Comparison of ENCODE assay signal across 23 cellular contexts in the genomic region with DNA sequence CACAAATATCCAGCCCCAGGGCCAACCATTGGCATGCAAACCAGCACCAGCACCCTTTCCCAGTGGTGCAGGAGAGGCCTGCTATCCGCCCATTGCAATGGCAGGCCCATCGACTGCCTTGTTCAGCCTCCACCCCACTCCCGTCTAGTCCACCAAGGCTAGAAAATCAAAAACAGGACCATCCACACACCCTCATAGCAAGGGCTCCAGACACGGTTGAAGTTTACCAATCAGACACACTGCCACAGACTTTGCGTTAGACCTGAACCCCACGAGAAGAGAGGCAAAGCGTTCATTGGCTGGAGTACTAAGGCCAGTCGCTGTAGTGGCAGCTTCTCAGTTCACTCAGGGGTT.
"Had no signal": no experiment of that assay in that cellular context is flagged by ENCODE, and none has a peak within 500 bp of the region (broad histone marks: within the 10 kb centered on the region; RNA-seq: fewer than 3 reads in every experiment).

No MANE protein-coding gene starts in this region.

- H3K9me3 Mint-ChIP-seq: mesothelial cell of epicardium; natural killer cell treated with Interleukin-12 subunit alpha and Interleukin-12 subunit beta and Interleukin-15 and Interleukin-18, amount 100 ng/mL, for 72 hours; stimulated activated effector memory CD8-positive, alpha-beta T cell treated with anti-CD3 and anti-CD28 coated beads, Interleukin-12 subunit alpha, Interleukin-12 subunit beta, amount 100 ng/mL, for 72 hours had no signal

- H3K27ac Mint-ChIP-seq: effector memory CD8-positive, alpha-beta T cell; mesothelial cell of epicardium; natural killer cell treated with Interleukin-12 subunit alpha and Interleukin-12 subunit beta and Interleukin-15 and Interleukin-18, amount 100 ng/mL, for 72 hours; progenitor cell of endocrine pancreas; stimulated activated effector memory CD8-positive, alpha-beta T cell treated with anti-CD3 and anti-CD28 coated beads, Interleukin-12 subunit alpha, Interleukin-12 subunit beta, amount 100 ng/mL, for 72 hours had no signal

- H3K9ac ChIP-seq: parathyroid adenoma had no signal

- ATAC-seq: effector memory CD8-positive, alpha-beta T cell; gastrocnemius medialis; left lung; natural killer cell treated with Interleukin-12 subunit alpha and Interleukin-12 subunit beta and Interleukin-15 and Interleukin-18, amount 100 ng/mL, for 72 hours; sciatic nerve; stimulated activated effector memory CD8-positive, alpha-beta T cell treated with anti-CD3 and anti-CD28 coated beads, Interleukin-12 subunit alpha, Interleukin-12 subunit beta, amount 100 ng/mL, for 72 hours had no signal

- H3K4me1 Mint-ChIP-seq: mesothelial cell of epicardium; naive B cell; neural crest cell; stimulated activated effector memory CD8-positive, alpha-beta T cell treated with anti-CD3 and anti-CD28 coated beads, Interleukin-12 subunit alpha, Interleukin-12 subunit beta, amount 100 ng/mL, for 72 hours had no signal

- H3K27me3 ChIP-seq: gastrocnemius medialis, left lung, neutrophil, tibial nerve, upper lobe of left lung, vagina had no signal

- H3K79me2 ChIP-seq: parathyroid adenoma had no signal

- H3K36me3 ChIP-seq: gastrocnemius medialis, left lung, neutrophil, thoracic aorta, tibial nerve, upper lobe of left lung, vagina had no signal

- FAIRE-seq: kidney had no signal

- H3K4me3 Mint-ChIP-seq: effector memory CD8-positive, alpha-beta T cell; mesothelial cell of epicardium; natural killer cell treated with Interleukin-12 subunit alpha and Interleukin-12 subunit beta and Interleukin-15 and Interleukin-18, amount 100 ng/mL, for 72 hours; neural crest cell; stimulated activated effector memory CD8-positive, alpha-beta T cell treated with anti-CD3 and anti-CD28 coated beads, Interleukin-12 subunit alpha, Interleukin-12 subunit beta, amount 100 ng/mL, for 72 hours had no signal

- H3K36me3 Mint-ChIP-seq: mesothelial cell of epicardium; naive B cell; natural killer cell treated with Interleukin-12 subunit alpha and Interleukin-12 subunit beta and Interleukin-15 and Interleukin-18, amount 100 ng/mL, for 72 hours; stimulated activated effector memory CD8-positive, alpha-beta T cell treated with anti-CD3 and anti-CD28 coated beads, Interleukin-12 subunit alpha, Interleukin-12 subunit beta, amount 100 ng/mL, for 72 hours had no signal

- H3K9me3 ChIP-seq: gastrocnemius medialis, mucosa of descending colon, neutrophil, thoracic aorta, upper lobe of left lung, vagina had no signal

- H2AFZ ChIP-seq: parathyroid adenoma had no signal

- DNase-seq: effector memory CD8-positive, alpha-beta T cell; foreskin fibroblast; gastrocnemius medialis; kidney; left lung; mesenchymal stem cell; naive B cell; stimulated activated CD4-positive, alpha-beta T cell treated with anti-CD3 and anti-CD28 coated beads, Interleukin-4, amount 100 ng/mL, for 24 hours; stimulated activated naive CD4-positive, alpha-beta T cell treated with Interleukin-2 at 50 U/mL for 16 hours; upper lobe of left lung had no signal

- H3K27ac ChIP-seq: coronary artery, gastrocnemius medialis, left lung, neutrophil, parathyroid adenoma, thoracic aorta, tibial nerve, upper lobe of left lung, vagina had no signal

- H3K27me3 Mint-ChIP-seq: progenitor cell of endocrine pancreas had no signal

- H3K4me3 ChIP-seq: coronary artery, gastrocnemius medialis, left lung, mucosa of descending colon, thoracic aorta, tibial nerve, upper lobe of left lung, vagina had no signal

- H3K4me1 ChIP-seq: gastrocnemius medialis, left lung, parathyroid adenoma, tibial nerve, upper lobe of left lung, vagina had no signal
